Comparison of ENCODE assay signal across 9 cellular contexts in the genomic region with DNA sequence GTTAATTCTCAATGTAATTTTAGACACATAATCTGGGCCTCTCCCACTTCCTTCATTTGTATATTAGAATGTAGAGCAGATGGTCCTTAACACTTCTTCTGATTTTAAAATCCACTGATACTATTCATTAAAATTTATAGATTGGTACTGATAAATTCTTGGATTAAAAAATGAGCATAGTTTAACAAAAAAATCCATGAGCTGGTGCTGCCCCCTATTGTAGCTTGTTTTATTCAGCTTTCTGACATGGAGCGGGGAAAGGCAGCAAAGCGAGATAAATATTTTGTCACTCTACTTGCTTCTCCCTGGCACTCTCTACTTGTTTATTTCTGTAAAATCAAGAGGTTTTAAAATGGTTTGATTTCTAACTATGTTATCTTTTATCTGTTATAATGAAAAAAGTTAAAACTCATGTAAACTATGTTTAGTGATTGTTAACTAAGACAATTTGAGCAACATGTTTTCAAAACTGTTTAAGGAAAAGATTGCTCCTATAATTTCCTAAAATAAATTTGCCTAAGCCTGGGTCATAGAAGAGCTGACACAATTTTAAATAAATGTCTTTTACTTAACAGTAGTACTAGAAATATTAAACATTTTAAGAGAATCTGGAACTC. TPM values are rescaled to one million over a fixed set of nuclear protein-coding genes. Genes with fewer than 3 reads are reported as not detected.
DNase-seq lines count a peak whose midpoint lies in the region; ATAC-seq and TF ChIP-seq lines count a peak whose summit lies in the region.
"Had no signal": no experiment of that assay in that cellular context is flagged by ENCODE, and none has a peak within 500 bp of the region (broad histone marks: within the 10 kb centered on the region; RNA-seq: fewer than 3 reads in every experiment).

No MANE protein-coding gene starts in this region.

- H3K36me3 Mint-ChIP-seq in type B pancreatic cell, result no peaks in the 10 kb centered on the region
- H3K36me3 Mint-ChIP-seq in activated T-helper 1 cell treated with anti-CD3 and anti-CD28 coated beads, Interleukin-12 subunit alpha, Interleukin-12 subunit beta, Interleukin-2, Interleukin-4 antibody, amounts not matched to agents 30 ng/mL and 10 ng/mL and 1 ng/mL, durations not matched to agents 14 hours and 24 hours and 36 hours (ENCODE audit: low read depth), result no peaks in the 10 kb centered on the region

- H3K9me3 Mint-ChIP-seq in type B pancreatic cell, result no peaks in the 10 kb centered on the region
- H3K9me3 Mint-ChIP-seq in activated T-helper 1 cell treated with anti-CD3 and anti-CD28 coated beads, Interleukin-12 subunit alpha, Interleukin-12 subunit beta, Interleukin-2, Interleukin-4 antibody, amounts not matched to agents 30 ng/mL and 10 ng/mL and 1 ng/mL, durations not matched to agents 14 hours and 24 hours and 36 hours, result no peaks in the 10 kb centered on the region
- H3K9me3 Mint-ChIP-seq: central memory CD8-positive, alpha-beta T cell had no signal

- H3K4me1 ChIP-seq in HCT116 (ENCODE audit: control insufficient read depth in 1 of 2, insufficient read depth in 2 of 2, low read length in 2 of 2) (peaks cover 0 to 11% of the 10 kb centered on the region in 2 experiments; a peak in 2 of 4 replicates), vagina (peaks cover 4% of the 10 kb centered on the region)

- RAD21 ChIA-PET in HCT116 (lab: Charles Lee; ENCODE audit: low non-redundant PET in 1 of 2, low total read pairs in 2 of 2, uncharacterized antibody in 2 of 2, unreplicated experiment in 2 of 2), result interaction anchor here (0.8 to 3.2 kb wide), 5 partner anchors 122 to 411 kb away, joined by 3 to 14 read pairs (median 3); no protein-coding TSS in a partner anchor

- H3K4me2 ChIP-seq in HCT116 (ENCODE audit: low read length), result no peak overlapping the region

- TF ChIP-seq CTCF in AG04449 (IDR thresholded peaks at IDR 0.05; ENCODE audit: insufficient read depth, low read length, missing control alignments), result peak; percentile 50
- TF ChIP-seq CTCF in HCT116 (IDR thresholded peaks at IDR 0.05 in 2 of 3, conservative IDR thresholded peaks at IDR 0.05 in 1 of 3; ENCODE audit: borderline replicate concordance in 1 of 3, insufficient read depth in 1 of 3, low read depth in 2 of 3, low read length in 2 of 3), result peak; percentile 57 to 75 (median 68); a peak in 5 of 6 replicates
- TF ChIP-seq CTCF in type B pancreatic cell (conservative IDR thresholded peaks at IDR 0.05), result peak; percentile 75
- peak in 1 of 3 experiments; percentile 36 for TF ChIP-seq CTCF in vagina (IDR thresholded peaks at IDR 0.05)

- H3K4me3 Mint-ChIP-seq in type B pancreatic cell, result no peak overlapping the region
- H3K4me3 Mint-ChIP-seq in activated T-helper 1 cell treated with anti-CD3 and anti-CD28 coated beads, Interleukin-12 subunit alpha, Interleukin-12 subunit beta, Interleukin-2, Interleukin-4 antibody, amounts not matched to agents 30 ng/mL and 10 ng/mL and 1 ng/mL, durations not matched to agents 14 hours and 24 hours and 36 hours, result no peak overlapping the region
- H3K4me3 Mint-ChIP-seq: central memory CD8-positive, alpha-beta T cell had no signal

- POLR2A ChIA-PET in AG04449 (lab: Yijun Ruan, JAX), result no interaction called here
- POLR2A ChIA-PET in HCT116 (lab: Charles Lee), result no interaction called here

- H3K27ac ChIP-seq in HCT116 (ENCODE audit: low read depth, low read length) (no peak overlapping the region), vagina (no peak overlapping the region)

- intact Hi-C loops in HCT116 (cut with micrococcal nuclease) (loop anchor here (1.0 kb wide), 2 partner anchors 122 to 410 kb away; no protein-coding TSS in a partner anchor), left ventricle myocardium superior (cut with micrococcal nuclease) (loop anchor here (5.0 kb wide), 1 partner anchor 125 kb away; no protein-coding TSS in a partner anchor), vagina (cut with DNase I) (loop anchor here (5.0 kb wide), 1 partner anchor 120 kb away; no protein-coding TSS in a partner anchor)
- intact Hi-C loops in activated T-helper 1 cell treated with anti-CD3 and anti-CD28 coated beads, Interleukin-12 subunit alpha, Interleukin-12 subunit beta, Interleukin-2, Interleukin-4 antibody, amounts not matched to agents 30 ng/mL and 10 ng/mL and 1 ng/mL, durations not matched to agents 14 hours and 24 hours and 36 hours (cut with micrococcal nuclease), result loop anchor here (2.0 kb wide), 1 partner anchor 123 kb away; no protein-coding TSS in a partner anchor

- no peaks in the 10 kb centered on the region for H3K9me2 ChIP-seq in HCT116 (ENCODE audit: insufficient read depth)

- H3K27ac Mint-ChIP-seq in type B pancreatic cell, result no peak overlapping the region
- no peak overlapping the region for H3K27ac Mint-ChIP-seq in activated T-helper 1 cell treated with anti-CD3 and anti-CD28 coated beads, Interleukin-12 subunit alpha, Interleukin-12 subunit beta, Interleukin-2, Interleukin-4 antibody, amounts not matched to agents 30 ng/mL and 10 ng/mL and 1 ng/mL, durations not matched to agents 14 hours and 24 hours and 36 hours

- no peaks in the 10 kb centered on the region for H3K79me2 ChIP-seq in HCT116 (ENCODE audit: insufficient read depth, low read length)

- H3K9ac ChIP-seq in HCT116 (ENCODE audit: low read length), result no peak overlapping the region

- H3K9me3 ChIP-seq in HCT116 (ENCODE audit: control insufficient read depth in 1 of 2, insufficient read depth in 1 of 2, low read depth in 1 of 2, low read length in 2 of 2), result no peaks in the 10 kb centered on the region
- H3K9me3 ChIP-seq in vagina, result no peaks in the 10 kb centered on the region

- H3K27me3 ChIP-seq in HCT116 (ENCODE audit: insufficient read depth, low read length) (no peaks in the 10 kb centered on the region), vagina (no peaks in the 10 kb centered on the region)

- H3K27me3 Mint-ChIP-seq in type B pancreatic cell, result peaks cover 7% of the 10 kb centered on the region
- H3K27me3 Mint-ChIP-seq in activated T-helper 1 cell treated with anti-CD3 and anti-CD28 coated beads, Interleukin-12 subunit alpha, Interleukin-12 subunit beta, Interleukin-2, Interleukin-4 antibody, amounts not matched to agents 30 ng/mL and 10 ng/mL and 1 ng/mL, durations not matched to agents 14 hours and 24 hours and 36 hours (ENCODE audit: insufficient read depth), result peaks cover 13% of the 10 kb centered on the region

- peaks cover 4% of the 10 kb centered on the region for H3K4me1 Mint-ChIP-seq in type B pancreatic cell (ENCODE audit: unreplicated experiment)
- no peaks in the 10 kb centered on the region for H3K4me1 Mint-ChIP-seq in activated T-helper 1 cell treated with anti-CD3 and anti-CD28 coated beads, Interleukin-12 subunit alpha, Interleukin-12 subunit beta, Interleukin-2, Interleukin-4 antibody, amounts not matched to agents 30 ng/mL and 10 ng/mL and 1 ng/mL, durations not matched to agents 14 hours and 24 hours and 36 hours (ENCODE audit: low read depth)
- H3K4me1 Mint-ChIP-seq: central memory CD8-positive, alpha-beta T cell had no signal

- TF ChIP-seq RAD21 in HCT116 (IDR thresholded peaks at IDR 0.05; ENCODE audit: low read depth), result peak; percentile 79

- no peak for TF ChIP-seq POLR2A in HCT116 (IDR thresholded peaks at IDR 0.05; ENCODE audit: borderline replicate concordance, extremely low read depth, insufficient read depth, insufficient read length)
- TF ChIP-seq POLR2A in vagina (IDR thresholded peaks at IDR 0.05), result no peak

- CTCF ChIA-PET in AG04449 (lab: Yijun Ruan, JAX) (interaction anchor here (0.7 to 5.1 kb wide), 42 partner anchors 10 to 453 kb away, joined by 3 to 208 read pairs (median 6); partner anchors contain the start of gene PLOD2), HCT116 (lab: Charles Lee) (interaction anchor here (0.6 to 5.1 kb wide), 18 partner anchors 9 to 420 kb away, joined by 3 to 141 read pairs (median 4); partner anchors contain the start of gene PLOD2)

- no peaks in the 10 kb centered on the region for H3K36me3 ChIP-seq in HCT116 (ENCODE audit: control insufficient read depth in 1 of 2, insufficient read depth in 2 of 2, low read length in 2 of 2)
- no peaks in the 10 kb centered on the region for H3K36me3 ChIP-seq in vagina

- ATAC-seq in HCT116 (no peak), left ventricle myocardium superior (peak; percentile 32)

- no peaks in the 10 kb centered on the region for H4K20me1 ChIP-seq in HCT116 (ENCODE audit: insufficient read depth)

- BruUV-seq in HCT116 (replicated peaks; lab: Mats Ljungman, UMichigan), result no TSS peak

- DNase-seq in AG04449 (ENCODE audit: low read depth, low spot score), result no peak
- peak; percentile 29 for DNase-seq in HCT116 (ENCODE audit: low read depth, low spot score)
- DNase-seq in SW480 (ENCODE audit: low spot score), result peak; percentile 31
- DNase-seq in left ventricle myocardium superior, result no peak
- no peak for DNase-seq in type B pancreatic cell (ENCODE audit: extremely low spot score, unreplicated experiment)
- DNase-seq in activated T-helper 1 cell treated with anti-CD3 and anti-CD28 coated beads, Interleukin-12 subunit alpha, Interleukin-12 subunit beta, Interleukin-2, Interleukin-4 antibody, amounts not matched to agents 30 ng/mL and 10 ng/mL and 1 ng/mL, durations not matched to agents 14 hours and 24 hours and 36 hours (ENCODE audit: low spot score), result no peak
- DNase-seq in vagina (ENCODE audit: extremely low spot score in 2 of 2), result no peak
- DNase-seq in OCI-M2 (lab: John Stamatoyannopoulos, UW; ENCODE audit: unreplicated experiment), result no peak

- no peak overlapping the region for H2AFZ ChIP-seq in HCT116 (ENCODE audit: low read depth, low read length, poor library complexity, severe bottlenecking)

- H3K4me3 ChIP-seq in AG04449 (ENCODE audit: low read depth, low read length) (no peak overlapping the region), HCT116 (replicated peaks in 1 of 2; ENCODE audit: low read depth in 1 of 2, low read length in 2 of 2) (no peak overlapping the region), vagina (no peak overlapping the region)

TF ChIP-seq in HCT116, 20 proteins besides CTCF, POLR2A, EP300 and RAD21 (continues in another document):
- TF ChIP-seq FOSL1 (IDR thresholded peaks at IDR 0.05; ENCODE audit: low read depth), result no peak
- no peak for TF ChIP-seq POLR2AphosphoS5 (IDR thresholded peaks at IDR 0.05; ENCODE audit: low read depth, low read length)
- TF ChIP-seq SP1 (IDR thresholded peaks at IDR 0.05; ENCODE audit: low read depth), result no peak
- TF ChIP-seq SRF (IDR thresholded peaks at IDR 0.05; ENCODE audit: low read depth), result no peak
- TF ChIP-seq EZH2 (IDR thresholded peaks at IDR 0.05), result no peak
- no peak for TF ChIP-seq JUND (IDR thresholded peaks at IDR 0.05)
- no peak for TF ChIP-seq EZH2phosphoT487 (IDR thresholded peaks at IDR 0.05; ENCODE audit: borderline replicate concordance)
- TF ChIP-seq SIN3A (IDR thresholded peaks at IDR 0.05; ENCODE audit: low read depth), result no peak

RNA-seq across cellular contexts. Expression of gene PLOD2, which starts 26.5 kb away (rescaled TPM):
- total RNA-seq in HCT116 (2021; ENCODE audit: unreplicated experiment), result 25.8 TPM
- 15.3 and 20.7 TPM in 2 replicates for polyA plus RNA-seq in HCT116 (2012)
- total RNA-seq in left ventricle myocardium superior, result 19.2 TPM
- 24.7 and 35.0 TPM in 2 replicates for total RNA-seq in type B pancreatic cell (ENCODE audit: low replicate concordance)
- total RNA-seq in activated T-helper 1 cell treated with anti-CD3 and anti-CD28 coated beads, Interleukin-12 subunit alpha, Interleukin-12 subunit beta, Interleukin-2, Interleukin-4 antibody, amounts not matched to agents 30 ng/mL and 10 ng/mL and 1 ng/mL, durations not matched to agents 14 hours and 24 hours and 36 hours, result 1.4 and 2.0 TPM in 2 replicates
- 27.0 TPM for total RNA-seq in vagina

Comparison
In these comparisons a context has a peak if more than half of its experiments do, and no peak if none do; other contexts are left out.
1. DNase-seq: peak in HCT116 (single experiment) and SW480 (single experiment); none in AG04449 (single experiment), left ventricle myocardium superior (single experiment), type B pancreatic cell (single experiment), activated T-helper 1 cell treated with anti-CD3 and anti-CD28 coated beads, Interleukin-12 subunit alpha, Interleukin-12 subunit beta, Interleukin-2, Interleukin-4 antibody, amounts not matched to agents 30 ng/mL and 10 ng/mL and 1 ng/mL, durations not matched to agents 14 hours and 24 hours and 36 hours (single experiment), vagina (0 of 2) and OCI-M2 (single experiment).